1 cellular context compared by ENCODE assay signal in the genomic region with DNA sequence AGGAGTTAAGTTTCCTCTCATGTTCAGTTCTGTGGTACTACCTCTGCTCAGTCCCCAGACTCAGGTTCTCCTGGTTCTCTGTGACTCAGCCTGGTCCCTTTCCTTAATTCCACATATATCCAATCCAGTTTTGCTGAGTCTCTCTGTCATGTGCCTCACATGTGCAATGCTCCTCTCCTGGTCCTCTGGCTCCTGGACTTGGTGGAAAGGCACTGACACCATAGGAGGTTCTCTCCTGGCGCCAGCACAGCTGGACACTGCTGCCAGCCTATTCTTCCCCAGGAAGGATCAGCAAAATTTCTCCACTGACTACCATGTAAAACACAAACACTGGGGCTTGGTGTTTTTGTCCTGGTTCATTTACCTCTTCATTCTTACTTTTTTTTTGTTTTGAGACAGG.
TF ChIP-seq lines count a peak whose summit lies in the region.

No MANE protein-coding gene starts in this region.

TF ChIP-seq in WTC11, 78 proteins besides CTCF, POLR2A, EP300 and RAD21:
- TF ChIP-seq EMX1 (CRISPR knock-in tag; IDR thresholded peaks at IDR 0.05) = no peak
- TF ChIP-seq, protein P1, sequence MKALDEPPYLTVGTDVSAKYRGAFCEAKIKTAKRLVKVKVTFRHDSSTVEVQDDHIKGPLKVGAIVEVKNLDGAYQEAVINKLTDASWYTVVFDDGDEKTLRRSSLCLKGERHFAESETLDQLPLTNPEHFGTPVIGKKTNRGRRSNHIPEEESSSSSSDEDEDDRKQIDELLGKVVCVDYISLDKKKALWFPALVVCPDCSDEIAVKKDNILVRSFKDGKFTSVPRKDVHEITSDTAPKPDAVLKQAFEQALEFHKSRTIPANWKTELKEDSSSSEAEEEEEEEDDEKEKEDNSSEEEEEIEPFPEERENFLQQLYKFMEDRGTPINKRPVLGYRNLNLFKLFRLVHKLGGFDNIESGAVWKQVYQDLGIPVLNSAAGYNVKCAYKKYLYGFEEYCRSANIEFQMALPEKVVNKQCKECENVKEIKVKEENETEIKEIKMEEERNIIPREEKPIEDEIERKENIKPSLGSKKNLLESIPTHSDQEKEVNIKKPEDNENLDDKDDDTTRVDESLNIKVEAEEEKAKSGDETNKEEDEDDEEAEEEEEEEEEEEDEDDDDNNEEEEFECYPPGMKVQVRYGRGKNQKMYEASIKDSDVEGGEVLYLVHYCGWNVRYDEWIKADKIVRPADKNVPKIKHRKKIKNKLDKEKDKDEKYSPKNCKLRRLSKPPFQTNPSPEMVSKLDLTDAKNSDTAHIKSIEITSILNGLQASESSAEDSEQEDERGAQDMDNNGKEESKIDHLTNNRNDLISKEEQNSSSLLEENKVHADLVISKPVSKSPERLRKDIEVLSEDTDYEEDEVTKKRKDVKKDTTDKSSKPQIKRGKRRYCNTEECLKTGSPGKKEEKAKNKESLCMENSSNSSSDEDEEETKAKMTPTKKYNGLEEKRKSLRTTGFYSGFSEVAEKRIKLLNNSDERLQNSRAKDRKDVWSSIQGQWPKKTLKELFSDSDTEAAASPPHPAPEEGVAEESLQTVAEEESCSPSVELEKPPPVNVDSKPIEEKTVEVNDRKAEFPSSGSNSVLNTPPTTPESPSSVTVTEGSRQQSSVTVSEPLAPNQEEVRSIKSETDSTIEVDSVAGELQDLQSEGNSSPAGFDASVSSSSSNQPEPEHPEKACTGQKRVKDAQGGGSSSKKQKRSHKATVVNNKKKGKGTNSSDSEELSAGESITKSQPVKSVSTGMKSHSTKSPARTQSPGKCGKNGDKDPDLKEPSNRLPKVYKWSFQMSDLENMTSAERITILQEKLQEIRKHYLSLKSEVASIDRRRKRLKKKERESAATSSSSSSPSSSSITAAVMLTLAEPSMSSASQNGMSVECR (CRISPR knock-in tag; IDR thresholded peaks at IDR 0.05; ENCODE audit: borderline replicate concordance) = no peak
- no peak for TF ChIP-seq KAT7 (CRISPR knock-in tag; IDR thresholded peaks at IDR 0.05; ENCODE audit: borderline replicate concordance)
- TF ChIP-seq ETV6 (CRISPR knock-in tag; IDR thresholded peaks at IDR 0.05) = no peak
- no peak for TF ChIP-seq HMGA2 (CRISPR knock-in tag; IDR thresholded peaks at IDR 0.05)
- TF ChIP-seq, protein P2, sequence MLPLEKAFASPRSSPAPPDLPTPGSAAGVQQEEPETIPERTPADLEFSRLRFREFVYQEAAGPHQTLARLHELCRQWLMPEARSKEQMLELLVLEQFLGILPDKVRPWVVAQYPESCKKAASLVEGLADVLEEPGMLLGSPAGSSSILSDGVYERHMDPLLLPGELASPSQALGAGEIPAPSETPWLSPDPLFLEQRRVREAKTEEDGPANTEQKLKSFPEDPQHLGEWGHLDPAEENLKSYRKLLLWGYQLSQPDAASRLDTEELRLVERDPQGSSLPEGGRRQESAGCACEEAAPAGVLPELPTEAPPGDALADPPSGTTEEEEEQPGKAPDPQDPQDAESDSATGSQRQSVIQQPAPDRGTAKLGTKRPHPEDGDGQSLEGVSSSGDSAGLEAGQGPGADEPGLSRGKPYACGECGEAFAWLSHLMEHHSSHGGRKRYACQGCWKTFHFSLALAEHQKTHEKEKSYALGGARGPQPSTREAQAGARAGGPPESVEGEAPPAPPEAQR (CRISPR knock-in tag; IDR thresholded peaks at IDR 0.05) = no peak
- TF ChIP-seq NFATC4 (CRISPR knock-in tag; IDR thresholded peaks at IDR 0.05) = no peak
- TF ChIP-seq SP1 (CRISPR knock-in tag; conservative IDR thresholded peaks at IDR 0.05) = no peak
- TF ChIP-seq CREB1 (CRISPR knock-in tag; IDR thresholded peaks at IDR 0.05) = no peak
- TF ChIP-seq, protein P3, sequence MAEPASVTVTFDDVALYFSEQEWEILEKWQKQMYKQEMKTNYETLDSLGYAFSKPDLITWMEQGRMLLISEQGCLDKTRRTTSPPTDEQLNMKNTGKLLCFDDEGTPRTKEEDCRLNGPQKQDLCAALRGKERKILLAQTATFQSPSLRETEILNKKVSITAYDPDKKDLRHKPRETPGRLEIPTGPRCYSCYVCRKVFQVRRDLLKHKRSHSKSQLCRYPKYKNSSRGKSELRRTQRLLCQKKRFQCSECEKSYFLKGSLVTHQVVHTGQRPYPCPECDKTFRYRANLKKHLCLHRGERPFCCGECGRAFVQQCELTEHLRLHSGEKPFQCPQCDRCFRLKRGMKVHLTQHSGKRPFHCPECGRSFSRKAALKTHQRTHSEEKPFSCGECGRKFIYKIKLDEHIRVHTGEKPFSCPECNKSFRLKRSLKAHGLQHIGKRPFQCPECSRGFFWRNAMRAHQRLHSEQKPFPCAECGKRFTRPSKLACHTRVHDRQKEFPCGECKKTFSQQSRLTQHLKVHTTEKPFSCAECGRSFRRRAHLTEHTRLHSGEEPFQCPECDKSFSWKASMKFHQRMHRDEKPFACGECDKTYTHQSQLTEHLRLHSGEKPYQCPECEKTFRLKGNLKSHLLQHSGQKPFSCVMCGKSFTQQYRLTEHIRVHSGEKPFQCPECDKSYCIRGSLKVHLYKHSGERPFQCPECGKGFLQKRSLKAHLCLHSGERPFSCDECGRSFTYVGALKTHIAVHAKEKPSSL (CRISPR knock-in tag; conservative IDR thresholded peaks at IDR 0.05) = no peak
- no peak for TF ChIP-seq NFYB (CRISPR knock-in tag; conservative IDR thresholded peaks at IDR 0.05; ENCODE audit: low read depth)
- TF ChIP-seq NFE2L1 (CRISPR knock-in tag; IDR thresholded peaks at IDR 0.05) = no peak
- no peak for TF ChIP-seq ZNF416 (CRISPR knock-in tag; IDR thresholded peaks at IDR 0.05)
- TF ChIP-seq GABPB1 (CRISPR knock-in tag; IDR thresholded peaks at IDR 0.05) = no peak
